Comparison of ENCODE assay signal across 25 cellular contexts in the genomic region with DNA sequence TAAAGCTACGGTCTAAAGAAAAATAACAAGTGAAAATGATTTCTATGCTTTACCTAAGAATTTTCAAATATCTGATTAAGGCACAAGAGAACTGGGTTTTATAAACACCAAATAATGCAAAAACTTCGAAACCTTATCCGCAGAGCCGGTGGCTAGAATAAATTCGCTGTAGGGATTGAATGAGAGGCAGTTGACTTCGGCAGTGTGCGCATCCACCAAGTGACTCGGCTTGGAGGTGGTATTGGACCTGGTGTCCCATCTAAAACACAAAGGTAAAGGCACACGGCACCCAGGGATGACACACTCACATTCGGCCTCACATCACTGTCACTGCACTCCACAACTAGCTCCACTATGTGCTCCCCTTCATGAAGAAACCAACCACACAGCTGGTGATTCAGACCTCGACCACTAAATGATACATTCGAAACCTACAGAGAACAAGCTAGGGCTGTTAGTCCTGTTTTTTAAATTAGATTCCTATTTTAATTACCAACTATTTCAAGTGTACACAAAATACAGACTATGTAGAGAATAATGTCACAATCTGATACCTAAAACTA. TPM values are rescaled to one million over a fixed set of nuclear protein-coding genes. Genes with fewer than 3 reads are reported as not detected.
DNase-seq lines count a peak whose midpoint lies in the region; ATAC-seq, FAIRE-seq and TF ChIP-seq lines count a peak whose summit lies in the region.
"Had no signal": no experiment of that assay in that cellular context is flagged by ENCODE, and none has a peak within 500 bp of the region (broad histone marks: within the 10 kb centered on the region; RNA-seq: fewer than 3 reads in every experiment).

No MANE protein-coding gene starts in this region.

- FAIRE-seq in GM12878 (lab: Jason Lieb, UNC), result no peak

- peak overlapping the region; percentile 69 for H3K27ac Mint-ChIP-seq in activated naive CD4-positive, alpha-beta T cell treated with anti-CD3 and anti-CD28 coated beads for 36 hours
- H3K27ac Mint-ChIP-seq in activated naive CD4-positive, alpha-beta T cell treated with anti-CD3 and anti-CD28 coated beads, Interleukin-2, amount 10 ng/mL, durations not matched to agents 7 days and 5 days, result no peak overlapping the region
- H3K27ac Mint-ChIP-seq in stimulated activated effector memory CD8-positive, alpha-beta T cell treated with anti-CD3 and anti-CD28 coated beads, Interleukin-12 subunit alpha, Interleukin-12 subunit beta, amount 100 ng/mL, for 72 hours, result peak overlapping the region; percentile 76
- H3K27ac Mint-ChIP-seq: activated B cell treated with CpG ODN at 0.5 μM for 24 hours had no signal

- DNase-seq in activated naive CD4-positive, alpha-beta T cell treated with anti-CD3 and anti-CD28 coated beads for 36 hours, result no peak
- DNase-seq in activated naive CD4-positive, alpha-beta T cell treated with anti-CD3 and anti-CD28 coated beads, Interleukin-2, amount 10 ng/mL, durations not matched to agents 7 days and 5 days, result no peak
- DNase-seq in GM12878 (ENCODE audit: low read depth, low spot score) (no peak), DMS114 treated with DMSO at 0.1 percent for 48 hours (lab: John Stamatoyannopoulos, UW; ENCODE audit: unreplicated experiment) (no peak), amygdala (lab: John Stamatoyannopoulos, UW) (no peak), NCI-H1092 treated with DMSO at 0.1 percent for 48 hours (lab: John Stamatoyannopoulos, UW) (no peak)
- DNase-seq in stimulated activated effector memory CD8-positive, alpha-beta T cell treated with anti-CD3 and anti-CD28 coated beads, Interleukin-12 subunit alpha, Interleukin-12 subunit beta, amount 100 ng/mL, for 72 hours (ENCODE audit: low spot score in 2 of 2), result no peak
- DNase-seq: activated B cell treated with CpG ODN at 0.5 μM for 24 hours; activated effector memory CD4-positive, alpha-beta T cell treated with Interleukin-2 at 50 U/mL for 16 hours; CD4-positive, CD25-positive, alpha-beta regulatory T cell; effector CD8-positive, alpha-beta T cell; Kasumi-1; naive B cell; NCI-H1105; NCI-H2081; NCI-H510A; NK-92 treated with Interleukin-12 subunit alpha and Interleukin-12 subunit beta, amount 100 ng/mL, for 24 hours; posterior cingulate gyrus; sigmoid colon; SK-N-SH had no signal

- H3K4me1 ChIP-seq in GM12878 (ENCODE audit: control insufficient read depth, insufficient read depth, low read length), result no peaks in the 10 kb centered on the region
- H3K4me1 ChIP-seq: ascending aorta, HAP-1 had no signal

- CTCF ChIA-PET in activated naive CD4-positive, alpha-beta T cell treated with anti-CD3 and anti-CD28 coated beads for 36 hours (lab: Charles Lee), result no interaction called here
- CTCF ChIA-PET in activated naive CD4-positive, alpha-beta T cell treated with anti-CD3 and anti-CD28 coated beads, Interleukin-2, amount 10 ng/mL, durations not matched to agents 7 days and 5 days (lab: Charles Lee), result no interaction called here
- CTCF ChIA-PET in GM12878 (lab: Yijun Ruan, JAX), result interaction anchor here (1.2 to 2.8 kb wide), 3 partner anchors 28 to 40 kb away, joined by 3 to 16 read pairs (median 5); no protein-coding TSS in a partner anchor

- H3K4me1 Mint-ChIP-seq in activated naive CD4-positive, alpha-beta T cell treated with anti-CD3 and anti-CD28 coated beads for 36 hours (ENCODE audit: low read depth), result peaks cover 51% of the 10 kb centered on the region
- peaks cover 7% of the 10 kb centered on the region for H3K4me1 Mint-ChIP-seq in activated naive CD4-positive, alpha-beta T cell treated with anti-CD3 and anti-CD28 coated beads, Interleukin-2, amount 10 ng/mL, durations not matched to agents 7 days and 5 days
- peaks cover 24% of the 10 kb centered on the region for H3K4me1 Mint-ChIP-seq in stimulated activated effector memory CD8-positive, alpha-beta T cell treated with anti-CD3 and anti-CD28 coated beads, Interleukin-12 subunit alpha, Interleukin-12 subunit beta, amount 100 ng/mL, for 72 hours

- H4K20me1 ChIP-seq in GM12878 (ENCODE audit: control insufficient read depth, insufficient read depth), result no peaks in the 10 kb centered on the region

- H3K4me2 ChIP-seq in GM12878 (ENCODE audit: control insufficient read depth, insufficient read depth), result no peak overlapping the region
- H3K4me2 ChIP-seq: SK-N-SH had no signal

- POLR2A ChIA-PET in GM12878 (lab: Charles Lee), result no interaction called here

- no peak overlapping the region for H3K9ac ChIP-seq in GM12878 (ENCODE audit: control insufficient read depth, insufficient read depth, low read length)
- H3K9ac ChIP-seq: SK-N-SH had no signal

- no peak overlapping the region for H3K4me3 ChIP-seq in GM12878
- H3K4me3 ChIP-seq: ascending aorta, esophagus muscularis mucosa, HAP-1, sigmoid colon had no signal

- no peak for TF ChIP-seq RAD21 in GM12878 (IDR thresholded peaks at IDR 0.05; ENCODE audit: insufficient read depth, low read depth, low read length)

- intact Hi-C loops in activated naive CD4-positive, alpha-beta T cell treated with anti-CD3 and anti-CD28 coated beads for 36 hours (cut with micrococcal nuclease), result no loop called here
- intact Hi-C loops in GM12878 (cut with micrococcal nuclease; ENCODE audit: unreplicated experiment), result no loop called here

- no peak for TF ChIP-seq EP300 in GM12878 (IDR thresholded peaks at IDR 0.05; ENCODE audit: borderline replicate concordance in 1 of 2, control insufficient read depth in 1 of 2, low read depth in 2 of 2, low read length in 2 of 2)

- in situ Hi-C loops in GM12878 (cut with MboI), result no loop called here

- TSS peak; percentile 37 for BruUV-seq in GM12878 (replicated peaks; lab: Mats Ljungman, UMichigan)

- peaks cover 4 to 6% of the 10 kb centered on the region in 2 experiments for H3K36me3 ChIP-seq in GM12878 (ENCODE audit: control insufficient read depth in 2 of 2, insufficient read depth in 2 of 2, low read length in 1 of 2)

- no peak overlapping the region for H3K4me3 Mint-ChIP-seq in activated naive CD4-positive, alpha-beta T cell treated with anti-CD3 and anti-CD28 coated beads for 36 hours
- H3K4me3 Mint-ChIP-seq in activated naive CD4-positive, alpha-beta T cell treated with anti-CD3 and anti-CD28 coated beads, Interleukin-2, amount 10 ng/mL, durations not matched to agents 7 days and 5 days, result no peak overlapping the region
- no peak overlapping the region for H3K4me3 Mint-ChIP-seq in stimulated activated effector memory CD8-positive, alpha-beta T cell treated with anti-CD3 and anti-CD28 coated beads, Interleukin-12 subunit alpha, Interleukin-12 subunit beta, amount 100 ng/mL, for 72 hours
- H3K4me3 Mint-ChIP-seq: activated B cell treated with CpG ODN at 0.5 μM for 24 hours; CD4-positive, CD25-positive, alpha-beta regulatory T cell; naive B cell; T-helper 2 cell treated with Interferon-gamma antibody and Interleukin-4, amounts not matched to agents 5 μg/mL and 100 μg/mL, for 36 hours had no signal

- H3K27ac ChIP-seq in GM12878 (ENCODE audit: control insufficient read depth, insufficient read depth), result no peak overlapping the region
- H3K27ac ChIP-seq: ascending aorta, esophagus muscularis mucosa, sigmoid colon had no signal

- 79% methylated on average over 12 of the region's 12 CpGs for WGBS in GM12878 (ENCODE audit: insufficient coverage, insufficient replicate concordance, low lambda C conversion rate, missing lambda C conversion rate)

- RAD21 ChIA-PET in GM12878 (lab: Charles Lee; ENCODE audit: unreplicated experiment), result interaction anchor here (0.6 to 1.3 kb wide), 3 partner anchors 30 to 194 kb away, joined by 3 to 5 read pairs (median 4); no protein-coding TSS in a partner anchor

- H3K9me3 ChIP-seq in GM12878 (replicated peaks; ENCODE audit: control insufficient read depth, insufficient read depth, low read length), result no peaks in the 10 kb centered on the region; the same call in 1 of the 3 replicates
- H3K9me3 ChIP-seq: ascending aorta, esophagus muscularis mucosa, HAP-1, sigmoid colon, SK-N-SH had no signal

- ATAC-seq in GM18868 (IDR thresholded peaks at IDR 0.05; ENCODE audit: unreplicated experiment), result peak; percentile 62
- peak; percentile 60 for ATAC-seq in GM12878
- ATAC-seq in stimulated activated effector memory CD8-positive, alpha-beta T cell treated with anti-CD3 and anti-CD28 coated beads, Interleukin-12 subunit alpha, Interleukin-12 subunit beta, amount 100 ng/mL, for 72 hours, result peak; percentile 98

- SMC1A ChIA-PET in GM12878 (lab: Charles Lee; ENCODE audit: uncharacterized antibody, unreplicated experiment), result interaction anchor here (1.0 to 1.1 kb wide), 2 partner anchors 27 to 30 kb away, joined by 3 to 5 read pairs; no protein-coding TSS in a partner anchor

- TF ChIP-seq POLR2A in GM12878 (IDR thresholded peaks at IDR 0.05; ENCODE audit: low read depth, low read length), result no peak

- H3K79me2 ChIP-seq in GM12878 (ENCODE audit: control insufficient read depth, insufficient read depth, low read length), result no peaks in the 10 kb centered on the region; the same call in none of the 2 replicates

- no peak for TF ChIP-seq CTCF in GM12878 (IDR thresholded peaks at IDR 0.05 in 2 of 3, conservative IDR thresholded peaks at IDR 0.05 in 1 of 3; ENCODE audit: control insufficient read depth in 2 of 3, extremely low read depth in 1 of 3, insufficient read depth in 1 of 3, low read depth in 3 of 3, low read length in 3 of 3)

- no peaks in the 10 kb centered on the region for H3K27me3 ChIP-seq in GM12878 (replicated peaks in 1 of 2; ENCODE audit: control insufficient read depth in 2 of 2, insufficient read depth in 2 of 2, low read length in 1 of 2)
- H3K27me3 ChIP-seq: ascending aorta, sigmoid colon had no signal

- no peaks in the 10 kb centered on the region for H3K9me3 Mint-ChIP-seq in activated naive CD4-positive, alpha-beta T cell treated with anti-CD3 and anti-CD28 coated beads for 36 hours
- H3K9me3 Mint-ChIP-seq in activated naive CD4-positive, alpha-beta T cell treated with anti-CD3 and anti-CD28 coated beads, Interleukin-2, amount 10 ng/mL, durations not matched to agents 7 days and 5 days, result no peaks in the 10 kb centered on the region
- no peaks in the 10 kb centered on the region for H3K9me3 Mint-ChIP-seq in stimulated activated effector memory CD8-positive, alpha-beta T cell treated with anti-CD3 and anti-CD28 coated beads, Interleukin-12 subunit alpha, Interleukin-12 subunit beta, amount 100 ng/mL, for 72 hours
- H3K9me3 Mint-ChIP-seq: activated B cell treated with CpG ODN at 0.5 μM for 24 hours; CD4-positive, CD25-positive, alpha-beta regulatory T cell; T-helper 2 cell treated with Interferon-gamma antibody and Interleukin-4, amounts not matched to agents 5 μg/mL and 100 μg/mL, for 36 hours had no signal

- H3K27me3 Mint-ChIP-seq in activated naive CD4-positive, alpha-beta T cell treated with anti-CD3 and anti-CD28 coated beads for 36 hours (ENCODE audit: low read depth), result no peaks in the 10 kb centered on the region
- no peaks in the 10 kb centered on the region for H3K27me3 Mint-ChIP-seq in activated naive CD4-positive, alpha-beta T cell treated with anti-CD3 and anti-CD28 coated beads, Interleukin-2, amount 10 ng/mL, durations not matched to agents 7 days and 5 days
- H3K27me3 Mint-ChIP-seq: activated B cell treated with CpG ODN at 0.5 μM for 24 hours; CD4-positive, CD25-positive, alpha-beta regulatory T cell; naive B cell had no signal

- H3K36me3 Mint-ChIP-seq in activated naive CD4-positive, alpha-beta T cell treated with anti-CD3 and anti-CD28 coated beads for 36 hours (ENCODE audit: low read depth), result peaks cover 54% of the 10 kb centered on the region
- peaks cover 40% of the 10 kb centered on the region for H3K36me3 Mint-ChIP-seq in activated naive CD4-positive, alpha-beta T cell treated with anti-CD3 and anti-CD28 coated beads, Interleukin-2, amount 10 ng/mL, durations not matched to agents 7 days and 5 days
- peaks cover 100% of the 10 kb centered on the region for H3K36me3 Mint-ChIP-seq in stimulated activated effector memory CD8-positive, alpha-beta T cell treated with anti-CD3 and anti-CD28 coated beads, Interleukin-12 subunit alpha, Interleukin-12 subunit beta, amount 100 ng/mL, for 72 hours

- no peak overlapping the region for H2AFZ ChIP-seq in GM12878 (ENCODE audit: control insufficient read depth, low read depth, low read length)

RNA-seq across cellular contexts. Expression of a gene that starts 17.5 kb away (rescaled TPM):
- 100 to 1,000 TPM; 213 to 228 TPM for total RNA-seq in activated naive CD4-positive, alpha-beta T cell treated with anti-CD3 and anti-CD28 coated beads for 36 hours
- total RNA-seq in GM12878 (2013; cell fraction: nucleolus; rRNA removed), result 58.3 and 60.8 TPM in 2 replicates
- total RNA-seq in GM12878 (2014; rRNA removed) (185 and 195 TPM in 2 replicates), GM12878 (2014; rRNA removed; fragmentation: Illumina TruSeq; extraction: Trizol) (220 and 226 TPM in 2 replicates), GM12878 (2021) (151 and 167 TPM in 2 replicates)
- 94.1 TPM for polyA plus RNA-seq in GM12878 (2011; ENCODE audit: low read depth)
- polyA plus RNA-seq in GM12878 (2011; rRNA removed) (274 and 374 TPM in 2 replicates), GM12878 (2014; fragmentation: Illumina TruSeq; extraction: Trizol) (203 and 272 TPM in 2 replicates), GM12878 (2014; fragmentation: Nextera tagmentation; extraction: Ambion mirVana) (100 to 1,000 TPM in 1 of 2 experiments, 10 to 100 TPM in 1; 95.3 to 155 TPM), GM12878 (2014; rRNA removed) (149 and 170 TPM in 2 replicates), GM12878 (2016; fragmentation: Nextera tagmentation; extraction: Ambion mirVana) (100 to 1,000 TPM; 244 to 277 TPM)
- 206 and 245 TPM in 2 replicates for polyA plus RNA-seq in GM12878 (2011; cell fraction: cytosol; rRNA removed)
- 201 and 203 TPM in 2 replicates for polyA plus RNA-seq in GM12878 (2011; cell fraction: nucleus; rRNA removed)
- polyA plus RNA-seq in GM12878 (2012), result 111 and 128 TPM in 2 replicates
- polyA minus RNA-seq in GM12878 (2011; rRNA and poly(A)+ RNA removed), result 191 and 251 TPM in 2 replicates
- polyA minus RNA-seq in GM12878 (2011; cell fraction: cytosol; rRNA and poly(A)+ RNA removed), result 66.4 and 73.4 TPM in 2 replicates
- polyA minus RNA-seq in GM12878 (2011; cell fraction: nucleus; rRNA and poly(A)+ RNA removed), result 31.8 and 55.2 TPM in 2 replicates
